Comparison of ENCODE assay signal across 16 cellular contexts in the genomic region with DNA sequence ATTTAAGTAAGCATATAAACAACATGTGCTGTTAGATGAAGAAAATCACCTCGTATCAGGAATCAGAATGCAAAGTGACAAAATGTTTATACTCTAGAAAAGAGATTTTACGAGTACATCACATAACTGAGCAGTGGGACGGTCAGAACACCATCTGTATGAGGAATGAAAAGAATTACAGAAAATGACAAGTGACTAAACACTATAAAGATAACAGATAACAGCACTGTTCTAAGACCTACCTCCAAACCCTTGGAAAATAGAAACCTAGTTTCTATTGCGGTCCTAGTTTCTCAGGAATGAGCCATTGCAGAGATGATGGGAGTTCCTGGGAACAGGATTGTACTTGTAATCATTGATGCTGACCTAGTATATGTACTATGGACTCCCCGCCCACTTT.
"Had no signal": no experiment of that assay in that cellular context is flagged by ENCODE, and none has a peak within 500 bp of the region (broad histone marks: within the 10 kb centered on the region; RNA-seq: fewer than 3 reads in every experiment).

No MANE protein-coding gene starts in this region.

- H3K4me1 Mint-ChIP-seq: activated naive CD4-positive, alpha-beta T cell treated with anti-CD3 and anti-CD28 coated beads, Interleukin-2, amount 50 U/mL, for 24 hours had no signal

- H3K27ac Mint-ChIP-seq: activated naive CD4-positive, alpha-beta T cell treated with anti-CD3 and anti-CD28 coated beads, Interleukin-2, amount 50 U/mL, for 24 hours; T-helper 1 cell treated with Interleukin-12 subunit alpha and Interleukin-12 subunit beta and Interleukin-4 antibody, amounts not matched to agents 30 μg/mL and 1 μg/mL, for 36 hours had no signal

- H3K27ac ChIP-seq: breast epithelium, esophagus muscularis mucosa, lower lobe of right lung, WERI-Rb-1 had no signal

- H3K27me3 Mint-ChIP-seq: activated naive CD4-positive, alpha-beta T cell treated with anti-CD3 and anti-CD28 coated beads, Interleukin-2, amount 50 U/mL, for 24 hours had no signal

- H3K9me3 Mint-ChIP-seq: activated naive CD4-positive, alpha-beta T cell treated with anti-CD3 and anti-CD28 coated beads, Interleukin-2, amount 50 U/mL, for 24 hours; T-helper 1 cell treated with Interleukin-12 subunit alpha and Interleukin-12 subunit beta and Interleukin-4 antibody, amounts not matched to agents 30 μg/mL and 1 μg/mL, for 36 hours had no signal

- H3K36me3 Mint-ChIP-seq: activated naive CD4-positive, alpha-beta T cell treated with anti-CD3 and anti-CD28 coated beads, Interleukin-2, amount 50 U/mL, for 24 hours had no signal

- H3K4me3 ChIP-seq: breast epithelium, esophagus muscularis mucosa, lower lobe of right lung had no signal

- H3K4me3 Mint-ChIP-seq: activated naive CD4-positive, alpha-beta T cell treated with anti-CD3 and anti-CD28 coated beads, Interleukin-2, amount 50 U/mL, for 24 hours; T-helper 1 cell treated with Interleukin-12 subunit alpha and Interleukin-12 subunit beta and Interleukin-4 antibody, amounts not matched to agents 30 μg/mL and 1 μg/mL, for 36 hours had no signal

- DNase-seq: activated CD4-positive, alpha-beta T cell treated with anti-CD3 and anti-CD28 coated beads, Interleukin-2, amount 50 U/mL, for 4 hours; activated gamma-delta T cell; effector CD4-positive, alpha-beta T cell; glutamatergic neuron; lower lobe of right lung; occipital lobe; retina; stimulated activated CD4-positive, alpha-beta T cell treated with anti-CD3 and anti-CD28 coated beads, Interleukin-12 subunit alpha, Interleukin-12 subunit beta, amount 100 ng/mL, for 4 hours; stimulated activated CD4-positive, alpha-beta T cell treated with anti-CD3 and anti-CD28 coated beads, Interleukin-1b, Interleukin-23, amount 100 ng/mL, for 48 hours; stimulated activated CD8-positive, alpha-beta memory T cell treated with anti-CD3 and anti-CD28 coated beads, Interleukin-4, amount 100 ng/mL, for 48 hours; stimulated activated naive CD4-positive, alpha-beta T cell; WERI-Rb-1 had no signal
